In genomic region chr2:28674713-28675068, GRCh38 we compare ENCODE assay signal across 14 cellular contexts.
"Had no signal": no experiment of that assay in that cellular context is flagged by ENCODE, and none has a peak within 500 bp of the region (broad histone marks: within the 10 kb centered on the region; RNA-seq: fewer than 3 reads in every experiment).

No MANE protein-coding gene starts in this region.

- DNase-seq: activated CD4-positive, alpha-beta T cell treated with anti-CD3 and anti-CD28 coated beads, Interleukin-2, amount 50 U/mL, for 48 hours; activated CD4-positive, CD25-positive, alpha-beta regulatory T cell; activated CD8-positive, alpha-beta memory T cell treated with anti-CD3 and anti-CD28 coated beads, Interleukin-2, amount 10 ng/mL, durations not matched to agents 7 days and 5 days; activated gamma-delta T cell treated with Interleukin-2 at 50 U/mL for 16 hours; activated naive CD8-positive, alpha-beta T cell treated with anti-CD3 and anti-CD28 coated beads, Interleukin-2, amount 10 ng/mL, durations not matched to agents 7 days and 5 days; activated T-cell treated with anti-CD3 and anti-CD28 coated beads, Interleukin-2, amount 50 U/mL, for 4 hours; central memory CD4-positive, alpha-beta T cell; dermis blood vessel endothelial cell; erythroblast; naive B cell; stimulated activated CD4-positive, alpha-beta T cell treated with anti-CD3 and anti-CD28 coated beads, Interleukin-12 subunit alpha, Interleukin-12 subunit beta, amount 100 ng/mL, for 4 hours; T-helper 17 cell had no signal

- H3K4me3 Mint-ChIP-seq: activated CD8-positive, alpha-beta memory T cell treated with anti-CD3 and anti-CD28 coated beads, Interleukin-2, amount 10 ng/mL, durations not matched to agents 7 days and 5 days; activated naive CD8-positive, alpha-beta T cell treated with anti-CD3 and anti-CD28 coated beads, Interleukin-2, amount 10 ng/mL, durations not matched to agents 7 days and 5 days; activated T-cell treated with anti-CD3 and anti-CD28 coated beads, Interleukin-2, amount 50 U/mL, for 4 hours; naive B cell; stimulated activated naive CD8-positive, alpha-beta T cell treated with anti-CD3 and anti-CD28 coated beads, Interleukin-15, Interleukin-2, amounts not matched to agents 100 ng/mL and 50 ng/mL, for 24 hours; T-helper 17 cell had no signal

- H3K27me3 Mint-ChIP-seq: activated CD8-positive, alpha-beta memory T cell treated with anti-CD3 and anti-CD28 coated beads, Interleukin-2, amount 10 ng/mL, durations not matched to agents 7 days and 5 days; activated naive CD8-positive, alpha-beta T cell treated with anti-CD3 and anti-CD28 coated beads, Interleukin-2, amount 10 ng/mL, durations not matched to agents 7 days and 5 days; naive B cell; stimulated activated naive CD8-positive, alpha-beta T cell treated with anti-CD3 and anti-CD28 coated beads, Interleukin-15, Interleukin-2, amounts not matched to agents 100 ng/mL and 50 ng/mL, for 24 hours; T-helper 17 cell had no signal

- H3K9me3 ChIP-seq: vagina had no signal

- H3K27ac ChIP-seq: vagina had no signal

- H3K27ac Mint-ChIP-seq: activated CD8-positive, alpha-beta memory T cell treated with anti-CD3 and anti-CD28 coated beads, Interleukin-2, amount 10 ng/mL, durations not matched to agents 7 days and 5 days; activated naive CD8-positive, alpha-beta T cell treated with anti-CD3 and anti-CD28 coated beads, Interleukin-2, amount 10 ng/mL, durations not matched to agents 7 days and 5 days; stimulated activated naive CD8-positive, alpha-beta T cell treated with anti-CD3 and anti-CD28 coated beads, Interleukin-15, Interleukin-2, amounts not matched to agents 100 ng/mL and 50 ng/mL, for 24 hours; T-helper 17 cell had no signal

- H3K36me3 ChIP-seq: vagina had no signal

- H3K4me3 ChIP-seq: vagina had no signal

- H3K4me1 ChIP-seq: vagina had no signal

- H3K4me1 Mint-ChIP-seq: naive B cell had no signal

- H3K27me3 ChIP-seq: vagina had no signal
